15 cellular contexts compared by ENCODE assay signal in the genomic region with DNA sequence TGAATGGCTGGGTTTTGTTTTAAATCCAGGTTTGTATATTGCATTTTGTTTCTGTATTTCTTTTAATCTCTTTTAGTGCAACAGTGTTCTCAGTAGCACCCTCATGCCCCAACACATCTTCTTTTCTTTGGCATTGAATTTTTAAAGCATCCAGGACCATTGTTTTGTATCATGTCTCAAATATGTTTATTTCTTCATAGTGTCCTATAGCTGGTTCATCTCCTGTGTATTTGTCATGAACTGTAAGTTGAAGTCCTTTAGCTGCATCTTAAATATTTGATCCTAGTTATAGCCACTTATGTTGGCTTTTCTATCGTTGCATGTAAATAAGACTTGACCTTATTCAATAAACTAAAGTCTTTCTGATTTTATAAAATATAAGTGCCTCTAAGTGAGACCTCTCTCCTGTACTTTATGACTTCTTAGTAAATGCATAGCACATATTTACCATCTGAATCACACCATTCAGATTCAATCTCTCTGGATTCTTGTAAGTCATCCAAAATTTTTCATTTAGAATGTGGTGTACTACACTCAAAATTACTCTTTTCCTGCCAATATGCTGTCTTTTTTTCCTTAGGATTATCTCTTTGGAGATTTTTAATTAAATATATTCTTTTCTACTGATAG. TPM values are rescaled to one million over a fixed set of nuclear protein-coding genes. Genes with fewer than 3 reads are reported as not detected.
DNase-seq lines count a peak whose midpoint lies in the region; ATAC-seq, FAIRE-seq and TF ChIP-seq lines count a peak whose summit lies in the region.
"Had no signal": no experiment of that assay in that cellular context is flagged by ENCODE, and none has a peak within 500 bp of the region (broad histone marks: within the 10 kb centered on the region; RNA-seq: fewer than 3 reads in every experiment).

No MANE protein-coding gene starts in this region.

- H3K36me3 Mint-ChIP-seq in CD8-positive, alpha-beta memory T cell, result peaks cover 0 to 4% (median 3%) of the 10 kb centered on the region in 3 donors

- peak; percentile 15 for FAIRE-seq in GM18507 (lab: Jason Lieb, UNC)

- H3K4me1 ChIP-seq in SJSA1 (replicated peaks), result peaks cover 43% of the 10 kb centered on the region
- H3K4me1 ChIP-seq in adrenal gland (replicated peaks in 1 of 2), result peaks cover 0 to 3% of the 10 kb centered on the region in 2 donors
- H3K4me1 ChIP-seq in CD8-positive, alpha-beta memory T cell (ENCODE audit: insufficient read depth, low read length), result no peaks in the 10 kb centered on the region

- TF ChIP-seq POLR2A in adrenal gland (IDR thresholded peaks at IDR 0.05), result no peak

- POLR2A ChIA-PET in CD8-positive, alpha-beta memory T cell (lab: Charles Lee), result no interaction called here

- no peaks in the 10 kb centered on the region for H3K27me3 Mint-ChIP-seq in CD8-positive, alpha-beta memory T cell
- H3K27me3 Mint-ChIP-seq: activated naive CD8-positive, alpha-beta T cell treated with anti-CD3 and anti-CD28 coated beads for 36 hours had no signal

- TF ChIP-seq CTCF in adrenal gland (IDR thresholded peaks at IDR 0.05), result no peak

- H3K9me3 Mint-ChIP-seq in CD8-positive, alpha-beta memory T cell, result no peaks in the 10 kb centered on the region

- H3K27me3 ChIP-seq in SJSA1 (replicated peaks) (no peaks in the 10 kb centered on the region), adrenal gland (no peaks in the 10 kb centered on the region)
- H3K27me3 ChIP-seq in CD8-positive, alpha-beta memory T cell (ENCODE audit: insufficient read depth, low read length, poor library complexity, severe bottlenecking), result no peaks in the 10 kb centered on the region
- H3K27me3 ChIP-seq: esophagus squamous epithelium had no signal

- H3K36me3 ChIP-seq in SJSA1 (no peaks in the 10 kb centered on the region), adrenal gland (replicated peaks in 1 of 2) (no peaks in the 10 kb centered on the region)
- H3K36me3 ChIP-seq in CD8-positive, alpha-beta memory T cell (ENCODE audit: insufficient read depth, low read length), result no peaks in the 10 kb centered on the region

- intact Hi-C loops in adrenal gland (cut with DNase I), result no loop called here

- peaks cover 4 to 22% (median 14%) of the 10 kb centered on the region in 3 donors for H3K4me1 Mint-ChIP-seq in CD8-positive, alpha-beta memory T cell

- 68 to 98% (median 89%) methylated on average over 1 of the region's 1 CpG for WGBS in adrenal gland, 4 donors

- H3K9me3 ChIP-seq in SJSA1 (replicated peaks) (no peaks in the 10 kb centered on the region), adrenal gland (replicated peaks in 1 of 3) (peaks cover 0 to 3% (median 0%) of the 10 kb centered on the region in 3 donors)
- H3K9me3 ChIP-seq in CD8-positive, alpha-beta memory T cell (ENCODE audit: low read length), result no peaks in the 10 kb centered on the region
- H3K9me3 ChIP-seq: Caco-2, esophagus squamous epithelium had no signal

- H3K4me3 ChIP-seq in SJSA1, result no peak overlapping the region
- H3K4me3 ChIP-seq in skeletal muscle cell (ENCODE audit: low read depth, low read length), result no peak overlapping the region
- no peak overlapping the region for H3K4me3 ChIP-seq in adrenal gland
- no peak overlapping the region for H3K4me3 ChIP-seq in CD8-positive, alpha-beta memory T cell (ENCODE audit: low read length)
- H3K4me3 ChIP-seq: esophagus squamous epithelium had no signal

- ATAC-seq in HG03432 (IDR thresholded peaks at IDR 0.05; ENCODE audit: unreplicated experiment) (no peak), GM21576 (IDR thresholded peaks at IDR 0.05; ENCODE audit: unreplicated experiment) (no peak)

- CTCF ChIA-PET in CD8-positive, alpha-beta memory T cell (lab: Charles Lee), result no interaction called here

- DNase-seq in GM18507 (ENCODE audit: extremely low spot score, insufficient read length, low read depth) (no peak), SJSA1 (ENCODE audit: low read depth in 1 of 2, low spot score in 2 of 2) (peak in 1 of 2 experiments; percentile 48), fibroblast of gingiva (ENCODE audit: low read depth) (peak; percentile 67), skeletal muscle cell (ENCODE audit: low read depth) (peak; percentile 57), adrenal gland (no peak)
- DNase-seq in CD8-positive, alpha-beta memory T cell, result no peak
- DNase-seq: activated CD4-positive, CD25-positive, alpha-beta regulatory T cell; activated CD8-positive, alpha-beta memory T cell treated with anti-CD3 and anti-CD28 coated beads, Interleukin-2, amount 50 U/mL, for 48 hours; activated naive CD8-positive, alpha-beta T cell treated with anti-CD3 and anti-CD28 coated beads for 36 hours; Caco-2; esophagus squamous epithelium; MM.1S; NCI-H2107 had no signal

- no peak overlapping the region for H3K4me3 Mint-ChIP-seq in CD8-positive, alpha-beta memory T cell
- H3K4me3 Mint-ChIP-seq: activated naive CD8-positive, alpha-beta T cell treated with anti-CD3 and anti-CD28 coated beads for 36 hours had no signal

- H3K27ac Mint-ChIP-seq in CD8-positive, alpha-beta memory T cell, result no peak overlapping the region
- H3K27ac Mint-ChIP-seq: activated naive CD8-positive, alpha-beta T cell treated with anti-CD3 and anti-CD28 coated beads for 36 hours had no signal

- H3K27ac ChIP-seq in SJSA1 (peak overlapping the region; percentile 11; the same call in 1 of the 2 replicates), adrenal gland (no peak overlapping the region)
- no peak overlapping the region for H3K27ac ChIP-seq in CD8-positive, alpha-beta memory T cell (ENCODE audit: low read depth, low read length)
- H3K27ac ChIP-seq: esophagus squamous epithelium had no signal

RNA-seq across cellular contexts. Expression of gene ERCC6L2, which starts 21.0 kb away (rescaled TPM):
- 34.0 and 75.0 TPM in 2 replicates for total RNA-seq in SJSA1 (2014; rRNA removed; shearing (Covaris generic))
- 10 to 100 TPM; 38.6 to 82.2 (median 50.3) TPM for total RNA-seq in adrenal gland
- polyA plus RNA-seq in adrenal gland, result 10 to 100 TPM in 1 of 3 donors, 1 to 10 TPM in 2; 5.6 to 29.5 (median 8.3) TPM
- 10 to 100 TPM; 30.0 to 32.7 TPM for total RNA-seq in CD8-positive, alpha-beta memory T cell
- polyA plus RNA-seq in CD8-positive, alpha-beta memory T cell, result 41.2 TPM

Comparison
In these comparisons a context has a peak if more than half of its experiments do, and no peak if none do; other contexts are left out.
1. DNase-seq: peak in fibroblast of gingiva (single experiment) and skeletal muscle cell (single experiment); none in GM18507 (single experiment), adrenal gland (0 of 7) and CD8-positive, alpha-beta memory T cell (0 of 5).